Comparison of ENCODE assay signal across 8 cellular contexts in genomic region chr4:107034982-107035710, GRCh38. TPM values are rescaled to one million over a fixed set of nuclear protein-coding genes. Genes with fewer than 3 reads are reported as not detected.
A peak's percentile ranks its signal among the peaks of the same experiment; 100 is the strongest.
DNase-seq lines count a peak whose midpoint lies in the region; ATAC-seq and TF ChIP-seq lines count a peak whose summit lies in the region.

No MANE protein-coding gene starts in this region.

- in situ Hi-C loops in gastrocnemius medialis (cut with MboI; ENCODE audit: low sequenced_read_pairs in 4 of 4) = loop anchor here in 2 of 4 donors (5.0 to 10.0 kb wide), 2 partner anchors 147 to 150 kb away; no protein-coding TSS in a partner anchor

- H3K27ac ChIP-seq in right atrium auricular region = no peak overlapping the region
- H3K27ac ChIP-seq in gastrocnemius medialis = no peak overlapping the region

- H3K4me1 ChIP-seq in right atrium auricular region (peaks cover 0 to 28% of the 10 kb centered on the region in 2 donors), gastrocnemius medialis (peaks cover 28 to 32% of the 10 kb centered on the region in 2 donors)

- no peak for TF ChIP-seq POLR2A in gastrocnemius medialis (IDR thresholded peaks at IDR 0.05)

- no peak for ATAC-seq in gastrocnemius medialis
- ATAC-seq in HG02763 (IDR thresholded peaks at IDR 0.05; ENCODE audit: unreplicated experiment) = no peak

- DNase-seq in H7 (peak; percentile 60), right atrium auricular region (ENCODE audit: low spot score) (no peak), gastrocnemius medialis (peak in 1 of 2 donors; percentile 2), T1000 (lab: John Stamatoyannopoulos, UW) (no peak), RKO (ENCODE audit: low spot score) (no peak), HuH-7 (ENCODE audit: low spot score) (no peak)
- peak; percentile 20 to 21 for DNase-seq in activated T-cell treated with anti-CD3 and anti-CD28 coated beads, Interleukin-2, amount 50 U/mL, for 48 hours

- peaks cover 38% of the 10 kb centered on the region for H3K27me3 ChIP-seq in H7 (ENCODE audit: control insufficient read depth, insufficient read depth, low read length)
- peaks cover 9% of the 10 kb centered on the region in 2 donors for H3K27me3 ChIP-seq in right atrium auricular region
- H3K27me3 ChIP-seq in gastrocnemius medialis = peaks cover 14 to 45% (median 27%) of the 10 kb centered on the region in 3 donors

- H3K9me3 ChIP-seq in right atrium auricular region (no peaks in the 10 kb centered on the region), gastrocnemius medialis (no peaks in the 10 kb centered on the region)

- H3K36me3 ChIP-seq in H7 (replicated peaks; ENCODE audit: control insufficient read depth, insufficient read depth, low read length) (no peaks in the 10 kb centered on the region), right atrium auricular region (no peaks in the 10 kb centered on the region), gastrocnemius medialis (no peaks in the 10 kb centered on the region)

- intact Hi-C loops in gastrocnemius medialis (cut with DNase I; ENCODE audit: low total_unique reads) = no loop called here

- TF ChIP-seq CTCF in right atrium auricular region (IDR thresholded peaks at IDR 0.05) = no peak
- TF ChIP-seq CTCF in gastrocnemius medialis (IDR thresholded peaks at IDR 0.05 in 4 of 5, conservative IDR thresholded peaks at IDR 0.05 in 1 of 5) = no peak

- H3K4me3 ChIP-seq in H7 (ENCODE audit: insufficient read depth, low read depth, low read length) (peak overlapping the region; percentile 42), right atrium auricular region (peak overlapping the region; percentile 19 to 42), gastrocnemius medialis (peak overlapping the region; percentile 52 to 67 (median 58))

RNA-seq across cellular contexts. Expression of gene DKK2, which starts 1.0 kb away (rescaled TPM):
- total RNA-seq in H7 (2014; rRNA removed; shearing (Covaris generic)) = not detected in 2 replicates
- total RNA-seq in right atrium auricular region (1 to 10 TPM; 1.8 to 4.1 TPM), gastrocnemius medialis (1 to 10 TPM in 1 of 4 donors, under 1 TPM in 2, not detected in 1; 0.52 to 1.2 (median 0.64) TPM)

Comparison
In these comparisons a context has a peak if more than half of its experiments do, and no peak if none do; other contexts are left out.
1. DNase-seq: peak in H7 (single experiment) and activated T-cell treated with anti-CD3 and anti-CD28 coated beads, Interleukin-2, amount 50 U/mL, for 48 hours (2 of 2); none in right atrium auricular region (single experiment), T1000 (single experiment), RKO (single experiment) and HuH-7 (single experiment).
2. Peak in every context shown above with its lines, with median percentiles within 50 percentile points of each other: H3K4me3 ChIP-seq.